8 cellular contexts compared by ENCODE assay signal in genomic region chr2:229407170-229407569, GRCh38.
DNase-seq lines count a peak whose midpoint lies in the region.

No MANE protein-coding gene starts in this region.

- H3K9me3 ChIP-seq in muscle layer of duodenum (ENCODE audit: control insufficient read depth in 1 of 2, low read length in 2 of 2), result no peaks in the 10 kb centered on the region

- H3K27me3 ChIP-seq in ACC112 (ENCODE audit: insufficient read depth, low read length), result no peaks in the 10 kb centered on the region
- no peaks in the 10 kb centered on the region for H3K27me3 ChIP-seq in muscle layer of duodenum (ENCODE audit: low read depth, low read length)

- H3K4me3 ChIP-seq in ACC112 (ENCODE audit: low read depth, low read length) (peak overlapping the region; percentile 44), muscle layer of duodenum (ENCODE audit: low read depth in 1 of 2, low read length in 2 of 2) (no peak overlapping the region)

- H3K27ac ChIP-seq in ACC112 (ENCODE audit: low read depth, low read length) (peak overlapping the region; percentile 98), muscle layer of duodenum (ENCODE audit: low read length) (peak overlapping the region; percentile 58)

- no peaks in the 10 kb centered on the region for H3K36me3 ChIP-seq in ACC112 (ENCODE audit: insufficient read depth, low read length)
- no peaks in the 10 kb centered on the region for H3K36me3 ChIP-seq in muscle layer of duodenum (ENCODE audit: control insufficient read depth in 1 of 2, insufficient read depth in 2 of 2, low read length in 2 of 2)

- H3K4me1 ChIP-seq in ACC112 (ENCODE audit: control insufficient read depth, insufficient read depth, low read length, unreplicated experiment), result peaks cover 43% of the 10 kb centered on the region
- peaks cover 0 to 11% of the 10 kb centered on the region in 2 donors for H3K4me1 ChIP-seq in muscle layer of duodenum (ENCODE audit: control insufficient read depth in 1 of 2, insufficient read depth in 2 of 2, low read length in 2 of 2)

- H2AFZ ChIP-seq in ACC112 (ENCODE audit: low read length, unreplicated experiment), result peak overlapping the region; percentile 17

- DNase-seq in LoVo (ENCODE audit: low spot score) (peak; percentile 75), dermis blood vessel endothelial cell (peak; percentile 98), NCI-H526 (lab: John Stamatoyannopoulos, UW) (no peak), T-helper 2 cell (no peak), SKM-1 treated with dmso at 0.1 percent for 144 hours (lab: John Stamatoyannopoulos, UW; ENCODE audit: unreplicated experiment) (no peak)
- no peak for DNase-seq in activated CD4-positive, CD25-positive, alpha-beta regulatory T cell (lab: John Stamatoyannopoulos, UW)

- H3K79me2 ChIP-seq in ACC112 (ENCODE audit: control insufficient read depth, insufficient read depth, low read length, unreplicated experiment), result no peaks in the 10 kb centered on the region

Comparison
In these comparisons a context has a peak if more than half of its experiments do, and no peak if none do; other contexts are left out.
1. DNase-seq: peak in LoVo (single experiment) and dermis blood vessel endothelial cell (single experiment); none in NCI-H526 (0 of 2), T-helper 2 cell (0 of 5), SKM-1 treated with dmso at 0.1 percent for 144 hours (single experiment) and activated CD4-positive, CD25-positive, alpha-beta regulatory T cell (0 of 4).